ENCODE assay signal across 27 cellular contexts in genomic region chr4:77880784-77881183, GRCh38. TPM values are rescaled to one million over a fixed set of nuclear protein-coding genes. Genes with fewer than 3 reads are reported as not detected.
DNase-seq lines count a peak whose midpoint lies in the region; ATAC-seq and TF ChIP-seq lines count a peak whose summit lies in the region.
"Had no signal": no experiment of that assay in that cellular context is flagged by ENCODE, and none has a peak within 500 bp of the region (broad histone marks: within the 10 kb centered on the region; RNA-seq: fewer than 3 reads in every experiment).

No MANE protein-coding gene starts in this region.

- TF ChIP-seq CTCF in MCF 10A (IDR thresholded peaks at IDR 0.05; ENCODE audit: unreplicated experiment) (no peak), breast epithelium (IDR thresholded peaks at IDR 0.05) (no peak), LNCaP clone FGC (IDR thresholded peaks at IDR 0.05; ENCODE audit: control insufficient read depth, extremely low read depth, insufficient read depth) (no peak)

- POLR2A ChIA-PET in MCF 10A (lab: Yijun Ruan, JAX), result interaction anchor here (0.6 to 6.9 kb wide), 18 partner anchors 11 to 1971 kb away, joined by 3 to 80 read pairs (median 4); partner anchors contain the start of genes CNOT6L and MRPL1

- H3K4me3 ChIP-seq in breast epithelium, result no peak overlapping the region
- H3K4me3 ChIP-seq in LNCaP clone FGC (ENCODE audit: low read depth, low read length), result no peak overlapping the region
- H3K4me3 ChIP-seq: BLaER1 treated with 17β-estradiol and CSF1 and Interleukin-3, amounts not matched to agents 10 nM and 100 nM; cardiac muscle cell; lung; PC-9; right atrium auricular region; SJCRH30 had no signal

- BruUV-seq in MCF 10A (replicated peaks; lab: Mats Ljungman, UMichigan), result no TSS peak

- ATAC-seq in esophagus mucosa, result peak; percentile 84
- ATAC-seq in GM21576 (IDR thresholded peaks at IDR 0.05; ENCODE audit: unreplicated experiment), result no peak
- no peak for ATAC-seq in GM21528 (IDR thresholded peaks at IDR 0.05; ENCODE audit: low FRiP score, unreplicated experiment)

- peak overlapping the region; percentile 87 for H3K27ac Mint-ChIP-seq in MCF 10A (ENCODE audit: low read depth, unreplicated experiment)
- H3K27ac Mint-ChIP-seq: dendritic cell treated with granulocyte-macrophage colony-stimulating factor and Interleukin-4, amounts not matched to agents 40 ng/mL and 50 ng/mL, for 4 days; T-helper 1 cell treated with Interleukin-12 subunit alpha and Interleukin-12 subunit beta and Interleukin-4 antibody, amounts not matched to agents 30 μg/mL and 1 μg/mL, for 36 hours had no signal

- H3K36me3 Mint-ChIP-seq in MCF 10A (ENCODE audit: insufficient read depth, unreplicated experiment), result peaks cover 52% of the 10 kb centered on the region

- H3K4me3 Mint-ChIP-seq in MCF 10A (ENCODE audit: unreplicated experiment), result no peak overlapping the region
- H3K4me3 Mint-ChIP-seq: dendritic cell treated with granulocyte-macrophage colony-stimulating factor and Interleukin-4, amounts not matched to agents 40 ng/mL and 50 ng/mL, for 4 days; T-helper 1 cell treated with Interleukin-12 subunit alpha and Interleukin-12 subunit beta and Interleukin-4 antibody, amounts not matched to agents 30 μg/mL and 1 μg/mL, for 36 hours had no signal

- H3K4me1 Mint-ChIP-seq in MCF 10A (ENCODE audit: insufficient read depth, unreplicated experiment), result peaks cover 22% of the 10 kb centered on the region

- no peaks in the 10 kb centered on the region for H3K27me3 Mint-ChIP-seq in MCF 10A (ENCODE audit: insufficient read depth, unreplicated experiment)
- H3K27me3 Mint-ChIP-seq: dendritic cell treated with granulocyte-macrophage colony-stimulating factor and Interleukin-4, amounts not matched to agents 40 ng/mL and 50 ng/mL, for 4 days had no signal

- DNase-seq in MCF 10A (ENCODE audit: unreplicated experiment) (peak; percentile 68), breast epithelium (ENCODE audit: low spot score in 2 of 2) (no peak), LNCaP clone FGC (ENCODE audit: low read depth) (peak; percentile 43), NCI-H1694 (lab: John Stamatoyannopoulos, UW) (no peak), inferior parietal cortex (ENCODE audit: extremely low spot score) (no peak)
- DNase-seq: activated CD4-positive, alpha-beta T cell treated with anti-CD3 and anti-CD28 coated beads, Interleukin-2, amount 50 U/mL, for 48 hours; activated naive CD4-positive, alpha-beta T cell; activated T-cell treated with anti-CD3 and anti-CD28 coated beads, Interleukin-2, amount 50 U/mL, for 1 hour; Calu3; foreskin fibroblast; H7; hippocampal formation; islet precursor cell; NCI-H1436; PC-9; SJCRH30; stimulated activated CD8-positive, alpha-beta memory T cell treated with anti-CD3 and anti-CD28 coated beads, Interleukin-4, amount 100 ng/mL, for 48 hours; WERI-Rb-1 had no signal

- peak overlapping the region in 1 of 2 donors; percentile 57 for H3K27ac ChIP-seq in breast epithelium
- H3K27ac ChIP-seq: BLaER1 treated with 17β-estradiol and CSF1 and Interleukin-3, amounts not matched to agents 10 nM and 100 nM; cardiac muscle cell; PC-9; right atrium auricular region; SJCRH30; WERI-Rb-1 had no signal

- no peaks in the 10 kb centered on the region for H3K4me1 ChIP-seq in breast epithelium
- H3K4me1 ChIP-seq: BLaER1 treated with 17β-estradiol and CSF1 and Interleukin-3, amounts not matched to agents 10 nM and 100 nM; right atrium auricular region; SJCRH30 had no signal

- H3K9me3 ChIP-seq in breast epithelium, result no peaks in the 10 kb centered on the region
- H3K9me3 ChIP-seq: BLaER1 treated with 17β-estradiol and CSF1 and Interleukin-3, amounts not matched to agents 10 nM and 100 nM; right atrium auricular region; SJCRH30 had no signal

- no peaks in the 10 kb centered on the region for H3K9me3 Mint-ChIP-seq in MCF 10A (ENCODE audit: unreplicated experiment)
- H3K9me3 Mint-ChIP-seq: dendritic cell treated with granulocyte-macrophage colony-stimulating factor and Interleukin-4, amounts not matched to agents 40 ng/mL and 50 ng/mL, for 4 days; T-helper 1 cell treated with Interleukin-12 subunit alpha and Interleukin-12 subunit beta and Interleukin-4 antibody, amounts not matched to agents 30 μg/mL and 1 μg/mL, for 36 hours had no signal

- CTCF ChIA-PET in MCF 10A (lab: Yijun Ruan, JAX), result interaction anchor here (1.3 to 2.4 kb wide), 2 partner anchors 49 to 63 kb away, joined by 5 to 11 read pairs; no protein-coding TSS in a partner anchor

- H3K27me3 ChIP-seq in breast epithelium, result no peaks in the 10 kb centered on the region
- H3K27me3 ChIP-seq: BLaER1 treated with 17β-estradiol and CSF1 and Interleukin-3, amounts not matched to agents 10 nM and 100 nM; cardiac muscle cell; right atrium auricular region; SJCRH30 had no signal

- intact Hi-C loops in MCF 10A (cut with micrococcal nuclease), result no loop called here
- intact Hi-C loops in breast epithelium (cut with DNase I; ENCODE audit: low total_unique reads), result no loop called here

- TF ChIP-seq POLR2A in breast epithelium (IDR thresholded peaks at IDR 0.05), result no peak

- no peaks in the 10 kb centered on the region for H3K36me3 ChIP-seq in breast epithelium

RNA-seq across cellular contexts. Expression of gene MRPL1, which starts 18.2 kb away (rescaled TPM):
- total RNA-seq in MCF 10A (2022) (36.8 and 53.3 TPM in 2 replicates), breast epithelium (10 to 100 TPM; 17.1 to 26.3 (median 21.0) TPM), esophagus mucosa (35.3 TPM)

Comparison
In these comparisons a context has a peak if more than half of its experiments do, and no peak if none do; other contexts are left out.
1. DNase-seq: peak in MCF 10A (single experiment) and LNCaP clone FGC (single experiment); none in breast epithelium (0 of 2), NCI-H1694 (single experiment) and inferior parietal cortex (single experiment).